2 cellular contexts compared by ENCODE assay signal in genomic region chr1:98741164-98741563, GRCh38.
A peak's percentile ranks its signal among the peaks of the same experiment; 100 is the strongest.
TF ChIP-seq lines count a peak whose summit lies in the region.

No MANE protein-coding gene starts in this region.

TF ChIP-seq in IMR-90, 13 proteins besides CTCF, POLR2A, EP300 and RAD21:
- TF ChIP-seq CEBPB (IDR thresholded peaks at IDR 0.05; ENCODE audit: low read depth, low read length) (peak; percentile 66), SMC3 (IDR thresholded peaks at IDR 0.05; ENCODE audit: low read depth, low read length) (no peak), USF2 (IDR thresholded peaks at IDR 0.05; ENCODE audit: low read depth, low read length) (no peak)

TF ChIP-seq in H1, 55 proteins besides CTCF, POLR2A, EP300 and RAD21:
- TF ChIP-seq TBP (IDR thresholded peaks at IDR 0.05; ENCODE audit: low read depth, low read length) (no peak), CEBPB (IDR thresholded peaks at IDR 0.05; ENCODE audit: low read depth, low read length) (peak; percentile 14; the same call in 1 of the 2 replicates), TAF1 (IDR thresholded peaks at IDR 0.05; ENCODE audit: low read depth, low read length) (no peak), YY1 (IDR thresholded peaks at IDR 0.05; ENCODE audit: low read depth, low read length) (no peak)
